Comparison of ENCODE assay signal across 22 cellular contexts in the genomic region with DNA sequence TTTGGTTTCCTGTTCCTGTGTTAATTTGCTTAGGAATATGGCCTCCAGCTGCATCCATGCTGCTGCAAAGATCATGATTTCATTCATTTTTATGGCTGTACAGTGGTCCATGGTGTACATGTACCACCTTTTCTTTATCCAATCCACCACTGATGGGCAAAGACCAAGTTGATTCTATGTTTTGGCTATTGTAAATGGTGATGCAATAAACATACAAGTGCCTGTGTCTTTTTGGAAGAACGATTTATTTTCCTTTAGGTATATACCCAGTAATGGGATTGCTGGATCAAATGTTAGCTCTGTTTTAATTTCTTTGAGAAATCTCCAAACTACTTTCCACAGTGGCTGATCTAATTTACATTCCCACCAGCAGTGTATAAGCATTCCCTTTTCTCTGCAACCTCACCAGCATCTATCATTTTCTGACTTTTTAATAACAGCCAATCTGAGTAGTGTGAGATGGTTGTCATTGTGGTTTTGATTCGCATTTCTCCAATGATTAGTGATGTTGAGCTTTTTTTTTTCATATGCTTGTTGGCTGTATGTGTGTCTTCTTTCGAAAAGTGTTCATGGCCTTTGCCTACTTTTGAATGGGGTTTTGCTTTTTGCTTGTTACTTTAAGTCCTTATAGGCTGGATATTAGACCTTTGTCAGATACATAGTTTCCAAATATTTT.
"Had no signal": no experiment of that assay in that cellular context is flagged by ENCODE, and none has a peak within 500 bp of the region (broad histone marks: within the 10 kb centered on the region; RNA-seq: fewer than 3 reads in every experiment).

No MANE protein-coding gene starts in this region.

- H3K36me3 ChIP-seq: gastroesophageal sphincter, neutrophil, upper lobe of left lung, vagina had no signal

- FAIRE-seq: endometrium had no signal

- H3K4me1 ChIP-seq: psoas muscle, spleen, tibial artery, upper lobe of left lung, vagina had no signal

- H3K27me3 ChIP-seq: gastroesophageal sphincter, neutrophil, spleen, tibial artery, upper lobe of left lung, vagina had no signal

- DNase-seq: effector memory CD4-positive, alpha-beta T cell; glutamatergic neuron; islet precursor cell; mammary epithelial cell; naive thymus-derived CD4-positive, alpha-beta T cell; psoas muscle; retina; spleen; stimulated activated CD4-positive, alpha-beta T cell treated with anti-CD3 and anti-CD28 coated beads, Interleukin-15, amount 100 ng/mL, for 24 hours; stimulated activated CD4-positive, alpha-beta T cell treated with anti-CD3 and anti-CD28 coated beads, Interleukin-1b, Interleukin-23, amount 100 ng/mL, for 48 hours; stimulated activated CD4-positive, alpha-beta T cell treated with anti-CD3 and anti-CD28 coated beads, Interleukin-4, amount 100 ng/mL, for 24 hours; tibial artery; upper lobe of left lung had no signal

- ATAC-seq: esophagus mucosa; gastroesophageal sphincter; left lobe of liver; naive thymus-derived CD4-positive, alpha-beta T cell; psoas muscle; sciatic nerve; stimulated activated memory B cell treated with anti-CD40 and anti-IgM and Interleukin-4, amounts not matched to agents 10 μg/mL and 1 μg/mL and 100 μg/mL, for 72 hours had no signal

- H3K27me3 Mint-ChIP-seq: stimulated activated memory B cell treated with anti-CD40 and anti-IgM and Interleukin-4, amounts not matched to agents 10 μg/mL and 1 μg/mL and 100 μg/mL, for 72 hours; stimulated activated naive CD8-positive, alpha-beta T cell treated with anti-CD3 and anti-CD28 coated beads, Interleukin-15, Interleukin-2, amounts not matched to agents 100 ng/mL and 50 ng/mL, for 24 hours had no signal

- H3K27ac ChIP-seq: gastroesophageal sphincter, neutrophil, psoas muscle, spleen, tibial artery, upper lobe of left lung, vagina had no signal

- H3K4me3 ChIP-seq: gastroesophageal sphincter, psoas muscle, spleen, tibial artery, upper lobe of left lung, vagina had no signal

- H3K9me3 ChIP-seq: vagina had no signal

- H3K27ac Mint-ChIP-seq: naive thymus-derived CD4-positive, alpha-beta T cell; stimulated activated memory B cell treated with anti-CD40 and anti-IgM and Interleukin-4, amounts not matched to agents 10 μg/mL and 1 μg/mL and 100 μg/mL, for 72 hours; stimulated activated naive CD8-positive, alpha-beta T cell treated with anti-CD3 and anti-CD28 coated beads, Interleukin-15, Interleukin-2, amounts not matched to agents 100 ng/mL and 50 ng/mL, for 24 hours had no signal

- H3K4me3 Mint-ChIP-seq: naive thymus-derived CD4-positive, alpha-beta T cell; stimulated activated memory B cell treated with anti-CD40 and anti-IgM and Interleukin-4, amounts not matched to agents 10 μg/mL and 1 μg/mL and 100 μg/mL, for 72 hours; stimulated activated naive CD8-positive, alpha-beta T cell treated with anti-CD3 and anti-CD28 coated beads, Interleukin-15, Interleukin-2, amounts not matched to agents 100 ng/mL and 50 ng/mL, for 24 hours had no signal
